ENCODE assay signal across 8 cellular contexts in the genomic region with DNA sequence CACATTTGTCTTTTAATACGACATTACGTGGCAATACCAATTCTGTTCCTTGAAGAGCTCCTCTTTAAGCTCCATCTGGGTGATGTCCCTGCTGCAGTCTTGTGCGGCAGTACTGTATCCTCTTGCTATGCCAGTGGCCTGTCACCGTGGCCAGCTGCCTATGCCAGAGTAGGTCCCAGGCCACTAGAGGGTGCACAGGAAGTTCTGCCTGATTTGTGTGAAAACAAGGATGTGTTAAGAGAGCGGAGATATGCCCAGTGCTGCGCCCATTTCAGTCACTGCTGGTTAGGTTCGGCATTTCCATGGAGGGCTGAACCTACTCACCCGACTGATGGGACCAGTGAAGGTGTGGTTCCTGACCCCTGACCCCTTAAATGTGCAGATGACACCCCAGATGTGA. TPM values are rescaled to one million over a fixed set of nuclear protein-coding genes. Genes with fewer than 3 reads are reported as not detected.
DNase-seq lines count a peak whose midpoint lies in the region; ATAC-seq and TF ChIP-seq lines count a peak whose summit lies in the region.

No MANE protein-coding gene starts in this region.

- no peak overlapping the region for H3K4me3 ChIP-seq in A673 (ENCODE audit: low read depth, low read length, poor library complexity, severe bottlenecking)
- H3K4me3 ChIP-seq in GM12875 (ENCODE audit: low read depth, low read length), result no peak overlapping the region

- no peak overlapping the region for H3K4me3 Mint-ChIP-seq in activated naive CD8-positive, alpha-beta T cell treated with anti-CD3 and anti-CD28 coated beads, Interleukin-2, amount 50 U/mL, for 24 hours
- H3K4me3 Mint-ChIP-seq in activated T-helper 2 cell treated with anti-CD3 and anti-CD28 coated beads, Interferon-gamma antibody, Interleukin-2, Interleukin-4, amounts not matched to agents 10 μg/mL and 5 μg/mL and 100 μg/mL, durations not matched to agents 14 hours and 24 hours and 36 hours (ENCODE audit: low read depth), result no peak overlapping the region

- TF ChIP-seq CTCF in A673 (conservative IDR thresholded peaks at IDR 0.05; ENCODE audit: low read depth, low read length), result peak; percentile 37; the same call in 1 of the 2 replicates
- TF ChIP-seq CTCF in GM12875 (IDR thresholded peaks at IDR 0.05; ENCODE audit: borderline replicate concordance, insufficient read depth, low read depth, low read length), result peak; percentile 22; the same call in 1 of the 2 replicates

- CTCF ChIA-PET in A673 (lab: Charles Lee), result no interaction called here

- peak; percentile 49 for ATAC-seq in activated naive CD8-positive, alpha-beta T cell treated with anti-CD3 and anti-CD28 coated beads, Interleukin-2, amount 50 U/mL, for 24 hours
- ATAC-seq in HG03196 (IDR thresholded peaks at IDR 0.05; ENCODE audit: unreplicated experiment), result no peak
- no peak for ATAC-seq in GM21528 (IDR thresholded peaks at IDR 0.05; ENCODE audit: low FRiP score, unreplicated experiment)

- peaks cover 18% of the 10 kb centered on the region for H3K36me3 Mint-ChIP-seq in activated naive CD8-positive, alpha-beta T cell treated with anti-CD3 and anti-CD28 coated beads, Interleukin-2, amount 50 U/mL, for 24 hours (ENCODE audit: low read depth)
- H3K36me3 Mint-ChIP-seq in activated T-helper 2 cell treated with anti-CD3 and anti-CD28 coated beads, Interferon-gamma antibody, Interleukin-2, Interleukin-4, amounts not matched to agents 10 μg/mL and 5 μg/mL and 100 μg/mL, durations not matched to agents 14 hours and 24 hours and 36 hours (ENCODE audit: low read depth), result peaks cover 28% of the 10 kb centered on the region

- peak; percentile 21 for DNase-seq in A673 (ENCODE audit: low spot score)
- DNase-seq in activated naive CD8-positive, alpha-beta T cell treated with anti-CD3 and anti-CD28 coated beads, Interleukin-2, amount 50 U/mL, for 24 hours, result no peak
- DNase-seq in kidney tubule cell (ENCODE audit: low spot score), result peak; percentile 29
- no peak for DNase-seq in NCI-H1694 treated with DMSO at 0.1 percent for 48 hours (lab: John Stamatoyannopoulos, UW)
- DNase-seq in activated T-helper 2 cell treated with anti-CD3 and anti-CD28 coated beads, Interferon-gamma antibody, Interleukin-2, Interleukin-4, amounts not matched to agents 10 μg/mL and 5 μg/mL and 100 μg/mL, durations not matched to agents 14 hours and 24 hours and 36 hours (ENCODE audit: low spot score), result no peak

- H3K4me1 ChIP-seq in A673 (ENCODE audit: insufficient read depth, low read length, poor library complexity, severe bottlenecking), result no peaks in the 10 kb centered on the region

- no TSS peak for BruUV-seq in A673 (replicated peaks; lab: Mats Ljungman, UMichigan)

- peaks cover 17% of the 10 kb centered on the region for H3K4me1 Mint-ChIP-seq in activated naive CD8-positive, alpha-beta T cell treated with anti-CD3 and anti-CD28 coated beads, Interleukin-2, amount 50 U/mL, for 24 hours
- peaks cover 6% of the 10 kb centered on the region for H3K4me1 Mint-ChIP-seq in activated T-helper 2 cell treated with anti-CD3 and anti-CD28 coated beads, Interferon-gamma antibody, Interleukin-2, Interleukin-4, amounts not matched to agents 10 μg/mL and 5 μg/mL and 100 μg/mL, durations not matched to agents 14 hours and 24 hours and 36 hours (ENCODE audit: low read depth)

- no peak overlapping the region for H3K27ac Mint-ChIP-seq in activated naive CD8-positive, alpha-beta T cell treated with anti-CD3 and anti-CD28 coated beads, Interleukin-2, amount 50 U/mL, for 24 hours
- no peak overlapping the region for H3K27ac Mint-ChIP-seq in activated T-helper 2 cell treated with anti-CD3 and anti-CD28 coated beads, Interferon-gamma antibody, Interleukin-2, Interleukin-4, amounts not matched to agents 10 μg/mL and 5 μg/mL and 100 μg/mL, durations not matched to agents 14 hours and 24 hours and 36 hours

- H3K9me3 ChIP-seq in A673 (ENCODE audit: low read depth, low read length, poor library complexity, severe bottlenecking), result no peaks in the 10 kb centered on the region

- H3K9me3 Mint-ChIP-seq in activated naive CD8-positive, alpha-beta T cell treated with anti-CD3 and anti-CD28 coated beads, Interleukin-2, amount 50 U/mL, for 24 hours, result no peaks in the 10 kb centered on the region
- no peaks in the 10 kb centered on the region for H3K9me3 Mint-ChIP-seq in activated T-helper 2 cell treated with anti-CD3 and anti-CD28 coated beads, Interferon-gamma antibody, Interleukin-2, Interleukin-4, amounts not matched to agents 10 μg/mL and 5 μg/mL and 100 μg/mL, durations not matched to agents 14 hours and 24 hours and 36 hours

- intact Hi-C loops in A673 (cut with micrococcal nuclease; ENCODE audit: unreplicated experiment), result no loop called here
- intact Hi-C loops in activated T-helper 2 cell treated with anti-CD3 and anti-CD28 coated beads, Interferon-gamma antibody, Interleukin-2, Interleukin-4, amounts not matched to agents 10 μg/mL and 5 μg/mL and 100 μg/mL, durations not matched to agents 14 hours and 24 hours and 36 hours (cut with micrococcal nuclease), result no loop called here

- POLR2A ChIA-PET in A673 (lab: Charles Lee; ENCODE audit: low non-redundant PET), result no interaction called here

- no peaks in the 10 kb centered on the region for H3K27me3 ChIP-seq in A673 (replicated peaks; ENCODE audit: insufficient read depth, low read depth, low read length, poor library complexity)

- H3K27me3 Mint-ChIP-seq in activated naive CD8-positive, alpha-beta T cell treated with anti-CD3 and anti-CD28 coated beads, Interleukin-2, amount 50 U/mL, for 24 hours, result no peaks in the 10 kb centered on the region
- no peaks in the 10 kb centered on the region for H3K27me3 Mint-ChIP-seq in activated T-helper 2 cell treated with anti-CD3 and anti-CD28 coated beads, Interferon-gamma antibody, Interleukin-2, Interleukin-4, amounts not matched to agents 10 μg/mL and 5 μg/mL and 100 μg/mL, durations not matched to agents 14 hours and 24 hours and 36 hours (ENCODE audit: low read depth)

- H3K27ac ChIP-seq in A673 (ENCODE audit: low read depth, low read length, poor library complexity, severe bottlenecking), result no peak overlapping the region

- H3K36me3 ChIP-seq in A673 (ENCODE audit: insufficient read depth, low read length, poor library complexity, severe bottlenecking), result no peaks in the 10 kb centered on the region

RNA-seq across cellular contexts. Expression of a gene that starts 25.2 kb away (rescaled TPM):
- total RNA-seq in A673 (2021), result 17.5 and 20.6 TPM in 2 replicates
- 19.4 and 20.7 TPM in 2 replicates for total RNA-seq in activated T-helper 2 cell treated with anti-CD3 and anti-CD28 coated beads, Interferon-gamma antibody, Interleukin-2, Interleukin-4, amounts not matched to agents 10 μg/mL and 5 μg/mL and 100 μg/mL, durations not matched to agents 14 hours and 24 hours and 36 hours

RNA-seq across cellular contexts. Expression of a gene that starts 26.8 kb away (rescaled TPM):
- 78.8 and 87.2 TPM in 2 replicates for total RNA-seq in A673 (2021)
- 60.1 and 65.3 TPM in 2 replicates for total RNA-seq in activated T-helper 2 cell treated with anti-CD3 and anti-CD28 coated beads, Interferon-gamma antibody, Interleukin-2, Interleukin-4, amounts not matched to agents 10 μg/mL and 5 μg/mL and 100 μg/mL, durations not matched to agents 14 hours and 24 hours and 36 hours

Comparison
In these comparisons a context has a peak if more than half of its experiments do, and no peak if none do; other contexts are left out.
1. DNase-seq: peak in A673 (single experiment) and kidney tubule cell (single experiment); none in activated naive CD8-positive, alpha-beta T cell treated with anti-CD3 and anti-CD28 coated beads, Interleukin-2, amount 50 U/mL, for 24 hours (single experiment), NCI-H1694 treated with DMSO at 0.1 percent for 48 hours (single experiment) and activated T-helper 2 cell treated with anti-CD3 and anti-CD28 coated beads, Interferon-gamma antibody, Interleukin-2, Interleukin-4, amounts not matched to agents 10 μg/mL and 5 μg/mL and 100 μg/mL, durations not matched to agents 14 hours and 24 hours and 36 hours (single experiment).